26 cellular contexts compared by ENCODE assay signal in the genomic region with DNA sequence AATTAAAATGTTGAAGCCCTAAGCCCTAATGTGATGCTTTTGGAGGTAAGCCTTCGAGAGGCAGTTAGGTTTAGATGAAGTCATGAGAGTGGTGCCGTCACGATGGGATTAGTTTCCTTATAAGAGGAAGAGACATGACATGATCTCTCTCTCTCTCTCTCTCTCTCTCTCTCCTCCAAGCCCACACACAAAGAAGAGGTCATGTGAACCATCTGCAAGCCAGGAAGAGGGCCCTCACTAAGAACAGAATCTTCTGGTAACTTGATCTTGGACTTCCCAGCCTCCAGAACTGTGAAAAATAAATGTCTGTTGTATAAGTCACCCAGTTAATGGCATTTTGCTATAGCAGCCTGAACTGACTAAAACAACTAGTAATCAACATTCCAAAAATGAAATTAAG.
"Had no signal": no experiment of that assay in that cellular context is flagged by ENCODE, and none has a peak within 500 bp of the region (broad histone marks: within the 10 kb centered on the region; RNA-seq: fewer than 3 reads in every experiment).

No MANE protein-coding gene starts in this region.

- H3K27ac ChIP-seq: coronary artery, esophagus squamous epithelium, foreskin keratinocyte, gastroesophageal sphincter, heart left ventricle, hepatocyte, left lung, neural progenitor cell, parathyroid adenoma, right lobe of liver, suprapubic skin, transverse colon had no signal

- H2AFZ ChIP-seq: hepatocyte, neural progenitor cell, parathyroid adenoma had no signal

- H3K9ac ChIP-seq: neural progenitor cell, parathyroid adenoma had no signal

- H3K79me2 ChIP-seq: hepatocyte, parathyroid adenoma had no signal

- H3K4me2 ChIP-seq: hepatocyte, neural progenitor cell, smooth muscle cell had no signal

- H3K9me3 ChIP-seq: right lobe of liver, transverse colon had no signal

- H3K4me3 ChIP-seq: coronary artery, esophagus squamous epithelium, gastroesophageal sphincter, heart left ventricle, hepatocyte, left lung, neural progenitor cell, right lobe of liver, smooth muscle cell, suprapubic skin, transverse colon had no signal

- H3K4me1 ChIP-seq: esophagus squamous epithelium, foreskin keratinocyte, gastroesophageal sphincter, left lung, neural progenitor cell, parathyroid adenoma, right lobe of liver, suprapubic skin had no signal

- H3K36me3 ChIP-seq: esophagus squamous epithelium, gastroesophageal sphincter, heart left ventricle, left lung, neural progenitor cell, right lobe of liver, suprapubic skin, transverse colon had no signal

- H3K27me3 ChIP-seq: esophagus squamous epithelium, foreskin keratinocyte, gastroesophageal sphincter, heart left ventricle, hepatocyte, left lung, neural progenitor cell, right lobe of liver, suprapubic skin, transverse colon had no signal

- DNase-seq: dermis blood vessel endothelial cell; effector memory CD8-positive, alpha-beta T cell; erythroblast; esophagus squamous epithelium; foreskin keratinocyte; heart left ventricle; left cardiac atrium; left lung; mesendoderm; midbrain; naive thymus-derived CD4-positive, alpha-beta T cell; right lobe of liver; stimulated activated CD4-positive, alpha-beta T cell treated with anti-CD3 and anti-CD28 coated beads, Interleukin-12 subunit alpha, Interleukin-12 subunit beta, amount 100 ng/mL, for 4 hours; stimulated activated CD4-positive, alpha-beta T cell treated with anti-CD3 and anti-CD28 coated beads, Interleukin-1b, Interleukin-23, amount 100 ng/mL, for 48 hours; stimulated activated CD4-positive, alpha-beta T cell treated with anti-CD3 and anti-CD28 coated beads, Interleukin-4, amount 100 ng/mL, for 1 hour; stimulated activated CD8-positive, alpha-beta memory T cell treated with anti-CD3 and anti-CD28 coated beads, Interleukin-4, amount 100 ng/mL, for 48 hours; stimulated activated naive CD4-positive, alpha-beta T cell; stimulated activated naive CD8-positive, alpha-beta T cell treated with anti-CD3 and anti-CD28 coated beads, Interleukin-15, amount 100 ng/mL, for 72 hours; transverse colon had no signal
